ENCODE assay signal across 1 cellular context in the genomic region with DNA sequence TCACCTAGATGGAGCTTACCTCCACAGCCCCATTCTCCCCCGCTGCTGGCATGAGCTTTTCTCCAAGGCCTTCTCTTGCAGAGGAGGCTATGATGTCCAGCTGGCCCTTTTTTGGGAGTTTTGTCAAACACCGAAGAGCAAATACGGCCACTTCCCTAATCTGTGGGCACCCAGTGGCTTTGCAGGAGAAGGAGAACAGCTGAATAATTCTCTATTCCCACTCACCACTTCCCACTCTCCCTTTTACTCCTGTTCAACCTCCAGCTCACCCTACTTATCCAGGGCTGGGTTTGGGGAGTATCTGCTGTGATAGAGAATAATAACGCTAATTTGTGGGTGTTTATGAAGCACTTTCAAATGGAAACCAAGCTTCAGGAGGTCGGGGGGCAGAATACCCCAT.
TF ChIP-seq lines count a peak whose summit lies in the region.

No MANE protein-coding gene starts in this region.

TF ChIP-seq in IMR-90, 13 proteins besides CTCF, POLR2A, EP300 and RAD21:
- TF ChIP-seq CHD1 (IDR thresholded peaks at IDR 0.05; ENCODE audit: low read depth, low read length) (no peak), MAFK (IDR thresholded peaks at IDR 0.05; ENCODE audit: low read depth, low read length) (no peak), MAZ (IDR thresholded peaks at IDR 0.05; ENCODE audit: borderline replicate concordance, low read depth, low read length) (no peak), MXI1 (IDR thresholded peaks at IDR 0.05; ENCODE audit: borderline replicate concordance, low read depth, low read length) (no peak), NFE2L2 (IDR thresholded peaks at IDR 0.05; ENCODE audit: low read depth, low read length) (no peak), RFX5 (IDR thresholded peaks at IDR 0.05; ENCODE audit: low read depth, low read length) (no peak), CEBPB (IDR thresholded peaks at IDR 0.05; ENCODE audit: low read depth, low read length) (no peak), RCOR1 (IDR thresholded peaks at IDR 0.05; ENCODE audit: insufficient replicate concordance, low read length) (no peak), BHLHE40 (IDR thresholded peaks at IDR 0.05; ENCODE audit: low read depth, low read length) (no peak), SMC3 (IDR thresholded peaks at IDR 0.05; ENCODE audit: low read depth, low read length) (no peak), FOS (IDR thresholded peaks at IDR 0.05; ENCODE audit: low read depth, low read length) (no peak)
- TF ChIP-seq, protein P1, sequence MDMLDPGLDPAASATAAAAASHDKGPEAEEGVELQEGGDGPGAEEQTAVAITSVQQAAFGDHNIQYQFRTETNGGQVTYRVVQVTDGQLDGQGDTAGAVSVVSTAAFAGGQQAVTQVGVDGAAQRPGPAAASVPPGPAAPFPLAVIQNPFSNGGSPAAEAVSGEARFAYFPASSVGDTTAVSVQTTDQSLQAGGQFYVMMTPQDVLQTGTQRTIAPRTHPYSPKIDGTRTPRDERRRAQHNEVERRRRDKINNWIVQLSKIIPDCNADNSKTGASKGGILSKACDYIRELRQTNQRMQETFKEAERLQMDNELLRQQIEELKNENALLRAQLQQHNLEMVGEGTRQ (IDR thresholded peaks at IDR 0.05; ENCODE audit: low read depth, low read length) = no peak
- TF ChIP-seq, protein P2, sequence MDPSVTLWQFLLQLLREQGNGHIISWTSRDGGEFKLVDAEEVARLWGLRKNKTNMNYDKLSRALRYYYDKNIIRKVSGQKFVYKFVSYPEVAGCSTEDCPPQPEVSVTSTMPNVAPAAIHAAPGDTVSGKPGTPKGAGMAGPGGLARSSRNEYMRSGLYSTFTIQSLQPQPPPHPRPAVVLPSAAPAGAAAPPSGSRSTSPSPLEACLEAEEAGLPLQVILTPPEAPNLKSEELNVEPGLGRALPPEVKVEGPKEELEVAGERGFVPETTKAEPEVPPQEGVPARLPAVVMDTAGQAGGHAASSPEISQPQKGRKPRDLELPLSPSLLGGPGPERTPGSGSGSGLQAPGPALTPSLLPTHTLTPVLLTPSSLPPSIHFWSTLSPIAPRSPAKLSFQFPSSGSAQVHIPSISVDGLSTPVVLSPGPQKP (IDR thresholded peaks at IDR 0.05; ENCODE audit: borderline replicate concordance, low read depth, low read length) = no peak
